Comparison of ENCODE assay signal across 2 cellular contexts in genomic region chr1:32889731-32890278, GRCh38.
TF ChIP-seq lines count a peak whose summit lies in the region.

No MANE protein-coding gene starts in this region.

TF ChIP-seq in HepG2, 621 proteins besides CTCF, POLR2A, EP300 and RAD21:
- TF ChIP-seq ZNF768 (CRISPR knock-in tag; IDR thresholded peaks at IDR 0.05) (peak; percentile 61; the same call in 1 of the 2 replicates), TEAD3 (CRISPR knock-in tag; optimal IDR thresholded peaks at IDR 0.05; ENCODE audit: borderline replicate concordance) (no peak)

TF ChIP-seq in K562, 482 proteins besides CTCF, POLR2A, EP300 and RAD21:
- peak; percentile 99 for TF ChIP-seq BRD9 (IDR thresholded peaks at IDR 0.05; ENCODE audit: low read depth, partially characterized antibody)
- TF ChIP-seq SMARCA5 (IDR thresholded peaks at IDR 0.05): peak; percentile 59; the same call in 1 of the 2 replicates
- no peak for TF ChIP-seq DMBX1 (CRISPR knock-in tag; IDR thresholded peaks at IDR 0.05; ENCODE audit: borderline replicate concordance)
TF ChIP-seq in K562: peak in this region for 2.
